ENCODE assay signal across 29 cellular contexts in genomic region chrX:111830561-111830960, GRCh38. TPM values are rescaled to one million over a fixed set of nuclear protein-coding genes. Genes with fewer than 3 reads are reported as not detected.
"Had no signal": no experiment of that assay in that cellular context is flagged by ENCODE, and none has a peak within 500 bp of the region (broad histone marks: within the 10 kb centered on the region; RNA-seq: fewer than 3 reads in every experiment).

No MANE protein-coding gene starts in this region.

- H3K27me3 ChIP-seq: body of pancreas, esophagus squamous epithelium had no signal

- H3K36me3 Mint-ChIP-seq: activated naive CD4-positive, alpha-beta T cell treated with anti-CD3 and anti-CD28 coated beads, Interleukin-2, amount 10 ng/mL, durations not matched to agents 7 days and 5 days; activated naive CD4-positive, alpha-beta T cell treated with anti-CD3 and anti-CD28 coated beads, Interleukin-2, amount 50 U/mL, for 72 hours; activated naive CD8-positive, alpha-beta T cell treated with anti-CD3 and anti-CD28 coated beads, Interleukin-2, amount 10 ng/mL, durations not matched to agents 7 days and 5 days had no signal

- ATAC-seq: activated CD4-positive, alpha-beta T cell treated with anti-CD3 and anti-CD28 coated beads for 36 hours; activated naive CD4-positive, alpha-beta T cell treated with anti-CD3 and anti-CD28 coated beads, Interleukin-2, amount 50 U/mL, for 72 hours; activated T-cell treated with anti-CD3 and anti-CD28 coated beads, Interleukin-2, amount 50 U/mL, for 72 hours; body of pancreas; effector memory CD8-positive, alpha-beta T cell; T-helper 17 cell had no signal

- H3K27ac Mint-ChIP-seq: activated CD4-positive, alpha-beta memory T cell treated with anti-CD3 and anti-CD28 coated beads, Interleukin-2, amount 10 ng/mL, durations not matched to agents 7 days and 5 days; activated CD4-positive, alpha-beta T cell treated with anti-CD3 and anti-CD28 coated beads for 36 hours; activated CD4-positive, alpha-beta T cell treated with anti-CD3 and anti-CD28 coated beads, Interleukin-2, amount 10 ng/mL, durations not matched to agents 24 days and 14 days; activated naive CD4-positive, alpha-beta T cell treated with anti-CD3 and anti-CD28 coated beads, Interleukin-2, amount 10 ng/mL, durations not matched to agents 7 days and 5 days; activated naive CD4-positive, alpha-beta T cell treated with anti-CD3 and anti-CD28 coated beads, Interleukin-2, amount 50 U/mL, for 72 hours; activated naive CD8-positive, alpha-beta T cell treated with anti-CD3 and anti-CD28 coated beads, Interleukin-2, amount 10 ng/mL, durations not matched to agents 7 days and 5 days; activated T-cell treated with anti-CD3 and anti-CD28 coated beads, Interleukin-2, amount 50 U/mL, for 24 hours; activated T-cell treated with anti-CD3 and anti-CD28 coated beads, Interleukin-2, amount 50 U/mL, for 72 hours; effector memory CD8-positive, alpha-beta T cell; T-helper 17 cell; T-helper 2 cell treated with Interferon-gamma antibody and Interleukin-4, amounts not matched to agents 5 μg/mL and 100 μg/mL, for 36 hours had no signal

- H3K4me3 ChIP-seq: body of pancreas, esophagus squamous epithelium had no signal

- H3K4me1 Mint-ChIP-seq: activated CD4-positive, alpha-beta memory T cell treated with anti-CD3 and anti-CD28 coated beads, Interleukin-2, amount 10 ng/mL, durations not matched to agents 7 days and 5 days; activated CD4-positive, alpha-beta T cell treated with anti-CD3 and anti-CD28 coated beads for 36 hours; activated CD4-positive, alpha-beta T cell treated with anti-CD3 and anti-CD28 coated beads, Interleukin-2, amount 10 ng/mL, durations not matched to agents 24 days and 14 days; activated naive CD4-positive, alpha-beta T cell treated with anti-CD3 and anti-CD28 coated beads, Interleukin-2, amount 10 ng/mL, durations not matched to agents 7 days and 5 days; activated naive CD8-positive, alpha-beta T cell treated with anti-CD3 and anti-CD28 coated beads, Interleukin-2, amount 10 ng/mL, durations not matched to agents 7 days and 5 days; T-helper 17 cell had no signal

- H3K27ac ChIP-seq: body of pancreas, esophagus squamous epithelium had no signal

- H3K4me1 ChIP-seq: body of pancreas, esophagus squamous epithelium had no signal

- H3K27me3 Mint-ChIP-seq: activated CD4-positive, alpha-beta memory T cell treated with anti-CD3 and anti-CD28 coated beads, Interleukin-2, amount 10 ng/mL, durations not matched to agents 7 days and 5 days; activated CD4-positive, alpha-beta T cell treated with anti-CD3 and anti-CD28 coated beads for 36 hours; activated CD4-positive, alpha-beta T cell treated with anti-CD3 and anti-CD28 coated beads, Interleukin-2, amount 10 ng/mL, durations not matched to agents 24 days and 14 days; activated naive CD4-positive, alpha-beta T cell treated with anti-CD3 and anti-CD28 coated beads, Interleukin-2, amount 10 ng/mL, durations not matched to agents 7 days and 5 days; activated naive CD8-positive, alpha-beta T cell treated with anti-CD3 and anti-CD28 coated beads, Interleukin-2, amount 10 ng/mL, durations not matched to agents 7 days and 5 days; effector memory CD8-positive, alpha-beta T cell had no signal

- H3K9me3 ChIP-seq: body of pancreas, esophagus squamous epithelium had no signal

- H3K9me3 Mint-ChIP-seq: activated CD4-positive, alpha-beta memory T cell treated with anti-CD3 and anti-CD28 coated beads, Interleukin-2, amount 10 ng/mL, durations not matched to agents 7 days and 5 days; activated CD4-positive, alpha-beta T cell treated with anti-CD3 and anti-CD28 coated beads, Interleukin-2, amount 10 ng/mL, durations not matched to agents 24 days and 14 days; activated naive CD4-positive, alpha-beta T cell treated with anti-CD3 and anti-CD28 coated beads, Interleukin-2, amount 10 ng/mL, durations not matched to agents 7 days and 5 days; activated naive CD4-positive, alpha-beta T cell treated with anti-CD3 and anti-CD28 coated beads, Interleukin-2, amount 50 U/mL, for 72 hours; activated naive CD8-positive, alpha-beta T cell treated with anti-CD3 and anti-CD28 coated beads, Interleukin-2, amount 10 ng/mL, durations not matched to agents 7 days and 5 days; activated T-cell treated with anti-CD3 and anti-CD28 coated beads, Interleukin-2, amount 50 U/mL, for 24 hours; activated T-cell treated with anti-CD3 and anti-CD28 coated beads, Interleukin-2, amount 50 U/mL, for 72 hours; effector memory CD8-positive, alpha-beta T cell; T-helper 2 cell treated with Interferon-gamma antibody and Interleukin-4, amounts not matched to agents 5 μg/mL and 100 μg/mL, for 36 hours had no signal

- H3K36me3 ChIP-seq: esophagus squamous epithelium had no signal

- H3K4me3 Mint-ChIP-seq: activated CD4-positive, alpha-beta memory T cell treated with anti-CD3 and anti-CD28 coated beads, Interleukin-2, amount 10 ng/mL, durations not matched to agents 7 days and 5 days; activated CD4-positive, alpha-beta T cell treated with anti-CD3 and anti-CD28 coated beads for 36 hours; activated CD4-positive, alpha-beta T cell treated with anti-CD3 and anti-CD28 coated beads, Interleukin-2, amount 10 ng/mL, durations not matched to agents 24 days and 14 days; activated naive CD4-positive, alpha-beta T cell treated with anti-CD3 and anti-CD28 coated beads, Interleukin-2, amount 10 ng/mL, durations not matched to agents 7 days and 5 days; activated naive CD8-positive, alpha-beta T cell treated with anti-CD3 and anti-CD28 coated beads, Interleukin-2, amount 10 ng/mL, durations not matched to agents 7 days and 5 days; activated T-cell treated with anti-CD3 and anti-CD28 coated beads, Interleukin-2, amount 50 U/mL, for 24 hours; activated T-cell treated with anti-CD3 and anti-CD28 coated beads, Interleukin-2, amount 50 U/mL, for 72 hours; effector memory CD8-positive, alpha-beta T cell; T-helper 17 cell; T-helper 2 cell treated with Interferon-gamma antibody and Interleukin-4, amounts not matched to agents 5 μg/mL and 100 μg/mL, for 36 hours had no signal

- DNase-seq: activated CD4-positive, alpha-beta memory T cell treated with anti-CD3 and anti-CD28 coated beads, Interleukin-2, amount 10 ng/mL, durations not matched to agents 7 days and 5 days; activated CD4-positive, alpha-beta T cell treated with anti-CD3 and anti-CD28 coated beads for 36 hours; activated CD4-positive, alpha-beta T cell treated with anti-CD3 and anti-CD28 coated beads, Interleukin-2, amount 10 ng/mL, durations not matched to agents 24 days and 14 days; activated CD4-positive, CD25-positive, alpha-beta regulatory T cell; activated CD4-positive, CD25-positive, alpha-beta regulatory T cell treated with anti-CD3 and anti-CD28 coated beads, Interleukin-2, amount 50 U/mL, for 72 hours; activated CD8-positive, alpha-beta memory T cell treated with anti-CD3 and anti-CD28 coated beads, Interleukin-2, amount 50 U/mL, for 48 hours; activated gamma-delta T cell; activated naive CD4-positive, alpha-beta T cell; activated naive CD4-positive, alpha-beta T cell treated with anti-CD3 and anti-CD28 coated beads, Interleukin-2, amount 10 ng/mL, durations not matched to agents 7 days and 5 days; activated naive CD8-positive, alpha-beta T cell treated with anti-CD3 and anti-CD28 coated beads, Interleukin-2, amount 10 ng/mL, durations not matched to agents 7 days and 5 days; activated T-cell treated with anti-CD3 and anti-CD28 coated beads for 4 hours; activated T-cell treated with anti-CD3 and anti-CD28 coated beads, Interleukin-2, amount 50 U/mL, for 24 hours; activated T-cell treated with anti-CD3 and anti-CD28 coated beads, Interleukin-2, amount 50 U/mL, for 72 hours; body of pancreas; cortex of kidney; dermis blood vessel endothelial cell; effector CD4-positive, alpha-beta T cell; effector memory CD8-positive, alpha-beta T cell; esophagus squamous epithelium; foreskin melanocyte; head of caudate nucleus; T-helper 1 cell; T-helper 17 cell; T1000 had no signal

RNA-seq across cellular contexts. Expression of gene TRPC5OS, which starts 45.4 kb away (rescaled TPM):
- total RNA-seq: activated CD4-positive, alpha-beta memory T cell treated with anti-CD3 and anti-CD28 coated beads, Interleukin-2, amount 10 ng/mL, durations not matched to agents 7 days and 5 days; activated CD4-positive, alpha-beta T cell treated with anti-CD3 and anti-CD28 coated beads for 36 hours; activated CD4-positive, alpha-beta T cell treated with anti-CD3 and anti-CD28 coated beads, Interleukin-2, amount 10 ng/mL, durations not matched to agents 24 days and 14 days; activated naive CD4-positive, alpha-beta T cell treated with anti-CD3 and anti-CD28 coated beads, Interleukin-2, amount 50 U/mL, for 72 hours; activated naive CD8-positive, alpha-beta T cell treated with anti-CD3 and anti-CD28 coated beads, Interleukin-2, amount 10 ng/mL, durations not matched to agents 7 days and 5 days; activated T-cell treated with anti-CD3 and anti-CD28 coated beads, Interleukin-2, amount 50 U/mL, for 72 hours; chondrocyte; dermis blood vessel endothelial cell; esophagus squamous epithelium; fibroblast of lung; fibroblast of villous mesenchyme; T-helper 17 cell had no signal
